Comparison of ENCODE assay signal across 1 cellular context in the genomic region with DNA sequence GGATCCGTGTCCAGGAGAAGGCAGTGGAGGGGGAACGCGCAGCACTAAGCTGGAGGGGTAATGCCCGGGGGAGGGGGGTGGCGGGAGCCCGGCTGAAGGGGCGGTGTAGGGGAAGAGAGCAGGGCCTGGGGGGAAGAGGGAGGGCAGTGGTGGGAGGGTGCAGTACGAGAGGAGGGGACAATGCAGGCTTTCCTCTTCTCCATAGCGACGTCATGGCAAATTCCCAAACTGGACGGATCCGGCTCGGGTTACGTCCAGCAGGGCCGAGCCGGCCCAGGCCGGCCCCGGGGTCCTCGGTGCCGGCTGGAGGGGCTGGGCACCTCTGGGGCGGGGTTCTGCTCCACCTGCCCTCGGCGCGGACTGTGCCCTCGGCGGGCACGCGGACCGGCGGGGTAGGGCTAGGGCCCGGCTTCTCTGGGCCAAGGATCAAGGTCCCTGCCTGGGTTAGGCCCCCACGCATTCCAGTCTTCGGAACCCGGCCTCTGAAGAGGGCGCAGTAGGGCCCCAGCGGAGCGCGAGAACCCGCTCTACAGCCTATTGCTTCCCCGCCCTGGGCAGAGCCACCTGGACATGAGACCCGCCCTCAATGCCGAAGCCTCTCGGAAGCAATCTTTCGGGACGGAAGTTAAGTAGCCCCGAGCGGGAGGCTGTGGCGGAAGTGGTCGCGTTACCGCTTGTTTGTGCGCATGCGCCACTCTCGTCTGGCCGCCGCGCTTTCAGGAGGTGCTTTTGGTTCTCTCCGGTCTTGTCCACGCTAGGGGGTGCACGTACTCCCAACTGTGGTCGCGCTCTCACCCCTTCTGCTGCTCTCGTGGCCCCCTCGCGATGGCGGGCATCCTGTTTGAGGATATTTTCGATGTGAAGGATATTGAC.
TF ChIP-seq lines count a peak whose summit lies in the region.

No MANE protein-coding gene starts in this region.

TF ChIP-seq in HepG2, 621 proteins besides CTCF, POLR2A, EP300 and RAD21 (continued from another document and continues in another):
- TF ChIP-seq, protein P1, sequence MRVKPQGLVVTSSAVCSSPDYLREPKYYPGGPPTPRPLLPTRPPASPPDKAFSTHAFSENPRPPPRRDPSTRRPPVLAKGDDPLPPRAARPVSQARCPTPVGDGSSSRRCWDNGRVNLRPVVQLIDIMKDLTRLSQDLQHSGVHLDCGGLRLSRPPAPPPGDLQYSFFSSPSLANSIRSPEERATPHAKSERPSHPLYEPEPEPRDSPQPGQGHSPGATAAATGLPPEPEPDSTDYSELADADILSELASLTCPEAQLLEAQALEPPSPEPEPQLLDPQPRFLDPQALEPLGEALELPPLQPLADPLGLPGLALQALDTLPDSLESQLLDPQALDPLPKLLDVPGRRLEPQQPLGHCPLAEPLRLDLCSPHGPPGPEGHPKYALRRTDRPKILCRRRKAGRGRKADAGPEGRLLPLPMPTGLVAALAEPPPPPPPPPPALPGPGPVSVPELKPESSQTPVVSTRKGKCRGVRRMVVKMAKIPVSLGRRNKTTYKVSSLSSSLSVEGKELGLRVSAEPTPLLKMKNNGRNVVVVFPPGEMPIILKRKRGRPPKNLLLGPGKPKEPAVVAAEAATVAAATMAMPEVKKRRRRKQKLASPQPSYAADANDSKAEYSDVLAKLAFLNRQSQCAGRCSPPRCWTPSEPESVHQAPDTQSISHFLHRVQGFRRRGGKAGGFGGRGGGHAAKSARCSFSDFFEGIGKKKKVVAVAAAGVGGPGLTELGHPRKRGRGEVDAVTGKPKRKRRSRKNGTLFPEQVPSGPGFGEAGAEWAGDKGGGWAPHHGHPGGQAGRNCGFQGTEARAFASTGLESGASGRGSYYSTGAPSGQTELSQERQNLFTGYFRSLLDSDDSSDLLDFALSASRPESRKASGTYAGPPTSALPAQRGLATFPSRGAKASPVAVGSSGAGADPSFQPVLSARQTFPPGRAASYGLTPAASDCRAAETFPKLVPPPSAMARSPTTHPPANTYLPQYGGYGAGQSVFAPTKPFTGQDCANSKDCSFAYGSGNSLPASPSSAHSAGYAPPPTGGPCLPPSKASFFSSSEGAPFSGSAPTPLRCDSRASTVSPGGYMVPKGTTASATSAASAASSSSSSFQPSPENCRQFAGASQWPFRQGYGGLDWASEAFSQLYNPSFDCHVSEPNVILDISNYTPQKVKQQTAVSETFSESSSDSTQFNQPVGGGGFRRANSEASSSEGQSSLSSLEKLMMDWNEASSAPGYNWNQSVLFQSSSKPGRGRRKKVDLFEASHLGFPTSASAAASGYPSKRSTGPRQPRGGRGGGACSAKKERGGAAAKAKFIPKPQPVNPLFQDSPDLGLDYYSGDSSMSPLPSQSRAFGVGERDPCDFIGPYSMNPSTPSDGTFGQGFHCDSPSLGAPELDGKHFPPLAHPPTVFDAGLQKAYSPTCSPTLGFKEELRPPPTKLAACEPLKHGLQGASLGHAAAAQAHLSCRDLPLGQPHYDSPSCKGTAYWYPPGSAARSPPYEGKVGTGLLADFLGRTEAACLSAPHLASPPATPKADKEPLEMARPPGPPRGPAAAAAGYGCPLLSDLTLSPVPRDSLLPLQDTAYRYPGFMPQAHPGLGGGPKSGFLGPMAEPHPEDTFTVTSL (CRISPR knock-in tag; IDR thresholded peaks at IDR 0.05; ENCODE audit: borderline replicate concordance) = peak; percentile 57; the same call in 1 of the 2 replicates
- no peak for TF ChIP-seq MAFG (CRISPR knock-in tag; IDR thresholded peaks at IDR 0.05)
- TF ChIP-seq ZBTB20 (CRISPR knock-in tag; IDR thresholded peaks at IDR 0.05; ENCODE audit: borderline replicate concordance, low read depth) = peak; percentile 30; the same call in 1 of the 2 replicates
- no peak for TF ChIP-seq SMAD9 (CRISPR knock-in tag; IDR thresholded peaks at IDR 0.05)
- TF ChIP-seq ZNF3 (CRISPR knock-in tag; IDR thresholded peaks at IDR 0.05) = no peak
- TF ChIP-seq, protein P2, sequence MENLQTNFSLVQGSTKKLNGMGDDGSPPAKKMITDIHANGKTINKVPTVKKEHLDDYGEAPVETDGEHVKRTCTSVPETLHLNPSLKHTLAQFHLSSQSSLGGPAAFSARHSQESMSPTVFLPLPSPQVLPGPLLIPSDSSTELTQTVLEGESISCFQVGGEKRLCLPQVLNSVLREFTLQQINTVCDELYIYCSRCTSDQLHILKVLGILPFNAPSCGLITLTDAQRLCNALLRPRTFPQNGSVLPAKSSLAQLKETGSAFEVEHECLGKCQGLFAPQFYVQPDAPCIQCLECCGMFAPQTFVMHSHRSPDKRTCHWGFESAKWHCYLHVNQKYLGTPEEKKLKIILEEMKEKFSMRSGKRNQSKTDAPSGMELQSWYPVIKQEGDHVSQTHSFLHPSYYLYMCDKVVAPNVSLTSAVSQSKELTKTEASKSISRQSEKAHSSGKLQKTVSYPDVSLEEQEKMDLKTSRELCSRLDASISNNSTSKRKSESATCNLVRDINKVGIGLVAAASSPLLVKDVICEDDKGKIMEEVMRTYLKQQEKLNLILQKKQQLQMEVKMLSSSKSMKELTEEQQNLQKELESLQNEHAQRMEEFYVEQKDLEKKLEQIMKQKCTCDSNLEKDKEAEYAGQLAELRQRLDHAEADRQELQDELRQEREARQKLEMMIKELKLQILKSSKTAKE (CRISPR knock-in tag; IDR thresholded peaks at IDR 0.05; ENCODE audit: borderline replicate concordance) = 0 out of 2 replicates have a peak, but pooled peaks have one; percentile 10
- TF ChIP-seq, protein P3, sequence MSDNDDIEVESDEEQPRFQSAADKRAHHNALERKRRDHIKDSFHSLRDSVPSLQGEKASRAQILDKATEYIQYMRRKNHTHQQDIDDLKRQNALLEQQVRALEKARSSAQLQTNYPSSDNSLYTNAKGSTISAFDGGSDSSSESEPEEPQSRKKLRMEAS (IDR thresholded peaks at IDR 0.05) = peak; percentile 85
- peak; percentile 60; the same call in 1 of the 2 replicates for TF ChIP-seq ZNF841 (CRISPR knock-in tag; IDR thresholded peaks at IDR 0.05; ENCODE audit: borderline replicate concordance)
- TF ChIP-seq ISX (CRISPR knock-in tag; conservative IDR thresholded peaks at IDR 0.05) = no peak
- TF ChIP-seq, protein P4, sequence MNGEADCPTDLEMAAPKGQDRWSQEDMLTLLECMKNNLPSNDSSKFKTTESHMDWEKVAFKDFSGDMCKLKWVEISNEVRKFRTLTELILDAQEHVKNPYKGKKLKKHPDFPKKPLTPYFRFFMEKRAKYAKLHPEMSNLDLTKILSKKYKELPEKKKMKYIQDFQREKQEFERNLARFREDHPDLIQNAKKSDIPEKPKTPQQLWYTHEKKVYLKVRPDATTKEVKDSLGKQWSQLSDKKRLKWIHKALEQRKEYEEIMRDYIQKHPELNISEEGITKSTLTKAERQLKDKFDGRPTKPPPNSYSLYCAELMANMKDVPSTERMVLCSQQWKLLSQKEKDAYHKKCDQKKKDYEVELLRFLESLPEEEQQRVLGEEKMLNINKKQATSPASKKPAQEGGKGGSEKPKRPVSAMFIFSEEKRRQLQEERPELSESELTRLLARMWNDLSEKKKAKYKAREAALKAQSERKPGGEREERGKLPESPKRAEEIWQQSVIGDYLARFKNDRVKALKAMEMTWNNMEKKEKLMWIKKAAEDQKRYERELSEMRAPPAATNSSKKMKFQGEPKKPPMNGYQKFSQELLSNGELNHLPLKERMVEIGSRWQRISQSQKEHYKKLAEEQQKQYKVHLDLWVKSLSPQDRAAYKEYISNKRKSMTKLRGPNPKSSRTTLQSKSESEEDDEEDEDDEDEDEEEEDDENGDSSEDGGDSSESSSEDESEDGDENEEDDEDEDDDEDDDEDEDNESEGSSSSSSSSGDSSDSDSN (CRISPR knock-in tag; IDR thresholded peaks at IDR 0.05) = peak; percentile 94
- TF ChIP-seq ZNF7 (CRISPR knock-in tag; IDR thresholded peaks at IDR 0.05) = peak; percentile 14; the same call in 1 of the 2 replicates
- TF ChIP-seq, protein P5, sequence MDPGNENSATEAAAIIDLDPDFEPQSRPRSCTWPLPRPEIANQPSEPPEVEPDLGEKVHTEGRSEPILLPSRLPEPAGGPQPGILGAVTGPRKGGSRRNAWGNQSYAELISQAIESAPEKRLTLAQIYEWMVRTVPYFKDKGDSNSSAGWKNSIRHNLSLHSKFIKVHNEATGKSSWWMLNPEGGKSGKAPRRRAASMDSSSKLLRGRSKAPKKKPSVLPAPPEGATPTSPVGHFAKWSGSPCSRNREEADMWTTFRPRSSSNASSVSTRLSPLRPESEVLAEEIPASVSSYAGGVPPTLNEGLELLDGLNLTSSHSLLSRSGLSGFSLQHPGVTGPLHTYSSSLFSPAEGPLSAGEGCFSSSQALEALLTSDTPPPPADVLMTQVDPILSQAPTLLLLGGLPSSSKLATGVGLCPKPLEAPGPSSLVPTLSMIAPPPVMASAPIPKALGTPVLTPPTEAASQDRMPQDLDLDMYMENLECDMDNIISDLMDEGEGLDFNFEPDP (CRISPR knock-in tag; conservative IDR thresholded peaks at IDR 0.05) = 0 out of 2 replicates have a peak, but pooled peaks have one; percentile 26
- peak; percentile 99 for TF ChIP-seq AKAP8 (CRISPR knock-in tag; IDR thresholded peaks at IDR 0.05)
- no peak; the same call in 1 of the 2 replicates for TF ChIP-seq ZNF431 (CRISPR knock-in tag; IDR thresholded peaks at IDR 0.05; ENCODE audit: borderline replicate concordance, low read depth)
- TF ChIP-seq RFX3 (CRISPR knock-in tag; IDR thresholded peaks at IDR 0.05) = no peak
- peak; percentile 89 for TF ChIP-seq AGO2 (optimal IDR thresholded peaks at IDR 0.05; ENCODE audit: low read depth, low read length)
- TF ChIP-seq RARG (CRISPR knock-in tag; IDR thresholded peaks at IDR 0.05; ENCODE audit: low read depth) = no peak
- no peak for TF ChIP-seq SIN3B (IDR thresholded peaks at IDR 0.05; ENCODE audit: low read length)
- no peak; the same call in 1 of the 2 replicates for TF ChIP-seq ZNF552 (CRISPR knock-in tag; IDR thresholded peaks at IDR 0.05; ENCODE audit: borderline replicate concordance)
- TF ChIP-seq, protein P6, sequence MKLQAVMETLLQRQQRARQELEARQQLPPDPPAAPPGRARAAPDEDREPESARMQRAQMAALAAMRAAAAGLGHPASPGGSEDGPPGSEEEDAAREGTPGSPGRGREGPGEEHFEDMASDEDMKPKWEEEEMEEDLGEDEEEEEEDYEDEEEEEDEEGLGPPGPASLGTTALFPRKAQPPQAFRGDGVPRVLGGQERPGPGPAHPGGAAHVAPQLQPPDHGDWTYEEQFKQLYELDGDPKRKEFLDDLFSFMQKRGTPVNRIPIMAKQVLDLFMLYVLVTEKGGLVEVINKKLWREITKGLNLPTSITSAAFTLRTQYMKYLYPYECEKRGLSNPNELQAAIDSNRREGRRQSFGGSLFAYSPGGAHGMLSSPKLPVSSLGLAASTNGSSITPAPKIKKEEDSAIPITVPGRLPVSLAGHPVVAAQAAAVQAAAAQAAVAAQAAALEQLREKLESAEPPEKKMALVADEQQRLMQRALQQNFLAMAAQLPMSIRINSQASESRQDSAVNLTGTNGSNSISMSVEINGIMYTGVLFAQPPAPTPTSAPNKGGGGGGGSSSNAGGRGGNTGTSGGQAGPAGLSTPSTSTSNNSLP (IDR thresholded peaks at IDR 0.05; ENCODE audit: low read depth, low read length) = no peak; the same call in 1 of the 2 replicates
- TF ChIP-seq ZNF572 (CRISPR knock-in tag; IDR thresholded peaks at IDR 0.05) = peak; percentile 81; the same call in 1 of the 2 replicates
- TF ChIP-seq FLYWCH1 (CRISPR knock-in tag; IDR thresholded peaks at IDR 0.05) = 0 out of 2 replicates have a peak, but pooled peaks have one; percentile 21
- TF ChIP-seq MLLT10 (CRISPR knock-in tag; IDR thresholded peaks at IDR 0.05) = no peak
- peak; percentile 30; the same call in 1 of the 2 replicates for TF ChIP-seq ZMYM2 (CRISPR knock-in tag; IDR thresholded peaks at IDR 0.05)
- TF ChIP-seq ZNF460 (CRISPR knock-in tag; IDR thresholded peaks at IDR 0.05; ENCODE audit: borderline replicate concordance) = peak; percentile 70; the same call in 1 of the 2 replicates
- TF ChIP-seq, protein P7, sequence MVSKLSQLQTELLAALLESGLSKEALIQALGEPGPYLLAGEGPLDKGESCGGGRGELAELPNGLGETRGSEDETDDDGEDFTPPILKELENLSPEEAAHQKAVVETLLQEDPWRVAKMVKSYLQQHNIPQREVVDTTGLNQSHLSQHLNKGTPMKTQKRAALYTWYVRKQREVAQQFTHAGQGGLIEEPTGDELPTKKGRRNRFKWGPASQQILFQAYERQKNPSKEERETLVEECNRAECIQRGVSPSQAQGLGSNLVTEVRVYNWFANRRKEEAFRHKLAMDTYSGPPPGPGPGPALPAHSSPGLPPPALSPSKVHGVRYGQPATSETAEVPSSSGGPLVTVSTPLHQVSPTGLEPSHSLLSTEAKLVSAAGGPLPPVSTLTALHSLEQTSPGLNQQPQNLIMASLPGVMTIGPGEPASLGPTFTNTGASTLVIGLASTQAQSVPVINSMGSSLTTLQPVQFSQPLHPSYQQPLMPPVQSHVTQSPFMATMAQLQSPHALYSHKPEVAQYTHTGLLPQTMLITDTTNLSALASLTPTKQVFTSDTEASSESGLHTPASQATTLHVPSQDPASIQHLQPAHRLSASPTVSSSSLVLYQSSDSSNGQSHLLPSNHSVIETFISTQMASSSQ (IDR thresholded peaks at IDR 0.05; ENCODE audit: low read depth) = 0 out of 2 replicates have a peak, but pooled peaks have one; percentile 31
- TF ChIP-seq, protein P7 (CRISPR knock-in tag; IDR thresholded peaks at IDR 0.05; ENCODE audit: borderline replicate concordance) = peak; percentile 53; the same call in 1 of the 2 replicates
- TF ChIP-seq NFYB (CRISPR knock-in tag; IDR thresholded peaks at IDR 0.05) = no peak; the same call in 1 of the 2 replicates
- TF ChIP-seq, protein P8, sequence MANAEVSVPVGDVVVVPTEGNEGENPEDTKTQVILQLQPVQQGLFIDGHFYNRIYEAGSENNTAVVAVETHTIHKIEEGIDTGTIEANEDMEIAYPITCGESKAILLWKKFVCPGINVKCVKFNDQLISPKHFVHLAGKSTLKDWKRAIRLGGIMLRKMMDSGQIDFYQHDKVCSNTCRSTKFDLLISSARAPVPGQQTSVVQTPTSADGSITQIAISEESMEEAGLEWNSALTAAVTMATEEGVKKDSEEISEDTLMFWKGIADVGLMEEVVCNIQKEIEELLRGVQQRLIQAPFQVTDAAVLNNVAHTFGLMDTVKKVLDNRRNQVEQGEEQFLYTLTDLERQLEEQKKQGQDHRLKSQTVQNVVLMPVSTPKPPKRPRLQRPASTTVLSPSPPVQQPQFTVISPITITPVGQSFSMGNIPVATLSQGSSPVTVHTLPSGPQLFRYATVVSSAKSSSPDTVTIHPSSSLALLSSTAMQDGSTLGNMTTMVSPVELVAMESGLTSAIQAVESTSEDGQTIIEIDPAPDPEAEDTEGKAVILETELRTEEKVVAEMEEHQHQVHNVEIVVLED (CRISPR knock-in tag; IDR thresholded peaks at IDR 0.05; ENCODE audit: borderline replicate concordance) = peak; percentile 80; the same call in 1 of the 2 replicates
- 0 out of 2 replicates have a peak, but pooled peaks have one; percentile 6 for TF ChIP-seq ZNF441 (CRISPR knock-in tag; IDR thresholded peaks at IDR 0.05; ENCODE audit: borderline replicate concordance)
- peak; percentile 83 for TF ChIP-seq ZSCAN21 (CRISPR knock-in tag; IDR thresholded peaks at IDR 0.05; ENCODE audit: borderline replicate concordance)
- no peak for TF ChIP-seq XBP1 (CRISPR knock-in tag; IDR thresholded peaks at IDR 0.05)
- TF ChIP-seq ZSCAN31 (CRISPR knock-in tag; IDR thresholded peaks at IDR 0.05; ENCODE audit: low read depth) = peak; percentile 82
